Comparison of ENCODE assay signal across 17 cellular contexts in the genomic region with DNA sequence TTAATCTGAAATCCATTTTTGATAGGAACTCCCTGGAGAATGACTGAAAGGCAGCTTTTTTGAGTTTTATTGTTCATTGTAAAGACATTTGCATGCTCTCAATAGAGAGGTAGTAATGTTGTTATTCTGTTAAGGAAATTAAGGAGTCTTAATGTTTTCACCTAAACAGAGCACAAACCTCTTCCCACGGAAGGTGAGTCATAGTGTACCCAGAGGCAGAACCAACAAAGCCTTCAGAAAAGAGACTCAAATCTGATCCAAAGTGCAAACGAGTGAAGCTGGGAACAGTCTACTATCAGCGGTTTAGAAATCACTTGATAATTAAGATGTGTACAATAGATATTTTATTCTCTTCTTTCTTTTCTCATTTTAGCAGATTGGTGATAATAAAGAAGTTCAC.
A peak's percentile ranks its signal among the peaks of the same experiment; 100 is the strongest.
DNase-seq lines count a peak whose midpoint lies in the region; ATAC-seq, FAIRE-seq and TF ChIP-seq lines count a peak whose summit lies in the region.
"Had no signal": no experiment of that assay in that cellular context is flagged by ENCODE, and none has a peak within 500 bp of the region (broad histone marks: within the 10 kb centered on the region; RNA-seq: fewer than 3 reads in every experiment).

No MANE protein-coding gene starts in this region.

- no peaks in the 10 kb centered on the region for H3K4me1 ChIP-seq in left lung

- no peaks in the 10 kb centered on the region for H3K36me3 ChIP-seq in bronchial epithelial cell (ENCODE audit: control insufficient read depth, insufficient read depth, low read length)
- H3K36me3 ChIP-seq in left lung: no peaks in the 10 kb centered on the region
- H3K36me3 ChIP-seq: cardiac muscle cell had no signal

- H3K27ac ChIP-seq in left lung: no peak overlapping the region
- H3K27ac ChIP-seq: cardiac muscle cell had no signal

- no peak overlapping the region for H3K4me3 Mint-ChIP-seq in Calu3 (ENCODE audit: low read depth, unreplicated experiment)
- no peak overlapping the region for H3K4me3 Mint-ChIP-seq in activated CD4-positive, alpha-beta memory T cell treated with anti-CD3 and anti-CD28 coated beads, Interleukin-2, amount 10 ng/mL, durations not matched to agents 7 days and 5 days
- H3K4me3 Mint-ChIP-seq: naive thymus-derived CD8-positive, alpha-beta T cell had no signal

- peaks cover 16% of the 10 kb centered on the region for H3K4me1 Mint-ChIP-seq in Calu3 (ENCODE audit: low read depth, unreplicated experiment)
- no peaks in the 10 kb centered on the region for H3K4me1 Mint-ChIP-seq in activated CD4-positive, alpha-beta memory T cell treated with anti-CD3 and anti-CD28 coated beads, Interleukin-2, amount 10 ng/mL, durations not matched to agents 7 days and 5 days
- H3K4me1 Mint-ChIP-seq: naive thymus-derived CD8-positive, alpha-beta T cell had no signal

- H3K4me3 ChIP-seq in bronchial epithelial cell (ENCODE audit: low read depth, low read length) (no peak overlapping the region), left lung (no peak overlapping the region)
- H3K4me3 ChIP-seq: cardiac muscle cell had no signal

- H3K36me3 Mint-ChIP-seq in Calu3 (ENCODE audit: insufficient read depth, unreplicated experiment): no peaks in the 10 kb centered on the region
- H3K36me3 Mint-ChIP-seq in activated CD4-positive, alpha-beta memory T cell treated with anti-CD3 and anti-CD28 coated beads, Interleukin-2, amount 10 ng/mL, durations not matched to agents 7 days and 5 days (ENCODE audit: low read depth): no peaks in the 10 kb centered on the region
- H3K36me3 Mint-ChIP-seq: naive thymus-derived CD8-positive, alpha-beta T cell had no signal

- POLR2A ChIA-PET in activated CD4-positive, alpha-beta memory T cell treated with anti-CD3 and anti-CD28 coated beads, Interleukin-2, amount 10 ng/mL, durations not matched to agents 7 days and 5 days (lab: Charles Lee): no interaction called here

- CTCF ChIA-PET in Calu3 (lab: Charles Lee): no interaction called here
- CTCF ChIA-PET in activated CD4-positive, alpha-beta memory T cell treated with anti-CD3 and anti-CD28 coated beads, Interleukin-2, amount 10 ng/mL, durations not matched to agents 7 days and 5 days (lab: Charles Lee): no interaction called here

- ATAC-seq in left lung (peak; percentile 19), GM19395 (IDR thresholded peaks at IDR 0.05; ENCODE audit: unreplicated experiment) (no peak), HG02642 (IDR thresholded peaks at IDR 0.05; ENCODE audit: poor library complexity, unreplicated experiment) (no peak), HG02763 (IDR thresholded peaks at IDR 0.05; ENCODE audit: unreplicated experiment) (no peak)
- ATAC-seq: naive thymus-derived CD8-positive, alpha-beta T cell; sciatic nerve had no signal

- BruUV-seq in Calu3 (replicated peaks; lab: Mats Ljungman, UMichigan): no TSS peak

- no peak overlapping the region for H3K27ac Mint-ChIP-seq in Calu3 (ENCODE audit: unreplicated experiment)
- H3K27ac Mint-ChIP-seq in activated CD4-positive, alpha-beta memory T cell treated with anti-CD3 and anti-CD28 coated beads, Interleukin-2, amount 10 ng/mL, durations not matched to agents 7 days and 5 days: no peak overlapping the region
- H3K27ac Mint-ChIP-seq: naive thymus-derived CD8-positive, alpha-beta T cell had no signal

- FAIRE-seq in bronchial epithelial cell (lab: Jason Lieb, UNC): no peak
- FAIRE-seq: endometrium had no signal

- no peaks in the 10 kb centered on the region for H3K9me3 ChIP-seq in left lung

- DNase-seq in Calu3: peak; percentile 13
- peak; percentile 87 for DNase-seq in M059J (ENCODE audit: low read depth)
- DNase-seq in bronchial epithelial cell (ENCODE audit: low read depth): peak; percentile 76
- DNase-seq in left lung: no peak
- no peak for DNase-seq in activated CD4-positive, alpha-beta memory T cell treated with anti-CD3 and anti-CD28 coated beads, Interleukin-2, amount 10 ng/mL, durations not matched to agents 7 days and 5 days
- DNase-seq: GOT3; naive thymus-derived CD8-positive, alpha-beta T cell; NCI-H1436 treated with DMSO at 0.1 percent for 48 hours; NCI-H510A; stimulated activated CD4-positive, alpha-beta T cell treated with anti-CD3 and anti-CD28 coated beads, Interleukin-4, amount 100 ng/mL, for 4 hours; T-helper 1 cell had no signal

- H3K27me3 ChIP-seq in bronchial epithelial cell (ENCODE audit: control insufficient read depth, insufficient read depth, low read length) (no peaks in the 10 kb centered on the region), left lung (no peaks in the 10 kb centered on the region)
- H3K27me3 ChIP-seq: cardiac muscle cell had no signal

- TF ChIP-seq CTCF in Calu3 (IDR thresholded peaks at IDR 0.05; ENCODE audit: unreplicated experiment) (no peak), bronchial epithelial cell (IDR thresholded peaks at IDR 0.05; ENCODE audit: insufficient read depth, low read length, severe bottlenecking) (no peak), left lung (IDR thresholded peaks at IDR 0.05) (no peak)

- no peaks in the 10 kb centered on the region for H3K9me3 Mint-ChIP-seq in Calu3 (ENCODE audit: low read depth, unreplicated experiment)
- no peaks in the 10 kb centered on the region for H3K9me3 Mint-ChIP-seq in activated CD4-positive, alpha-beta memory T cell treated with anti-CD3 and anti-CD28 coated beads, Interleukin-2, amount 10 ng/mL, durations not matched to agents 7 days and 5 days

- intact Hi-C loops in Calu3 (cut with micrococcal nuclease; ENCODE audit: unreplicated experiment) (no loop called here), left lung (cut with DNase I) (no loop called here)

- no peaks in the 10 kb centered on the region for H3K27me3 Mint-ChIP-seq in Calu3 (ENCODE audit: unreplicated experiment)
- H3K27me3 Mint-ChIP-seq in activated CD4-positive, alpha-beta memory T cell treated with anti-CD3 and anti-CD28 coated beads, Interleukin-2, amount 10 ng/mL, durations not matched to agents 7 days and 5 days: no peaks in the 10 kb centered on the region

Comparison
In these comparisons a context has a peak if more than half of its experiments do, and no peak if none do; other contexts are left out.
1. DNase-seq: peak in Calu3 (single experiment), M059J (single experiment) and bronchial epithelial cell (single experiment); none in left lung (0 of 2) and activated CD4-positive, alpha-beta memory T cell treated with anti-CD3 and anti-CD28 coated beads, Interleukin-2, amount 10 ng/mL, durations not matched to agents 7 days and 5 days (single experiment).